Comparison of ENCODE assay signal across 8 cellular contexts in genomic region chr19:29211562-29212416, GRCh38. TPM values are rescaled to one million over a fixed set of nuclear protein-coding genes. Genes with fewer than 3 reads are reported as not detected.
A peak's percentile ranks its signal among the peaks of the same experiment; 100 is the strongest.
DNase-seq lines count a peak whose midpoint lies in the region; ATAC-seq and TF ChIP-seq lines count a peak whose summit lies in the region.

No MANE protein-coding gene starts in this region.

- peaks cover 47% of the 10 kb centered on the region for H3K4me1 Mint-ChIP-seq in CD14-positive monocyte
- peaks cover 47 to 59% of the 10 kb centered on the region in 2 donors for H3K4me1 Mint-ChIP-seq in immature natural killer cell
- H3K4me1 Mint-ChIP-seq in stimulated activated naive CD8-positive, alpha-beta T cell treated with anti-CD3 and anti-CD28 coated beads, Interleukin-15, amount 100 ng/mL, for 72 hours = peaks cover 39% of the 10 kb centered on the region

- peaks cover 19 to 21% of the 10 kb centered on the region in 2 donors for H3K36me3 Mint-ChIP-seq in CD14-positive monocyte
- H3K36me3 Mint-ChIP-seq in immature natural killer cell = peaks cover 8 to 14% (median 8%) of the 10 kb centered on the region in 3 donors

- H3K27ac Mint-ChIP-seq in CD14-positive monocyte (peak overlapping the region; percentile 94 to 99 (median 97)), immature natural killer cell (peak overlapping the region; percentile 93 to 98 (median 97))
- peak overlapping the region; percentile 97 to 99 for H3K27ac Mint-ChIP-seq in stimulated activated naive CD8-positive, alpha-beta T cell treated with anti-CD3 and anti-CD28 coated beads, Interleukin-15, amount 100 ng/mL, for 72 hours

- no peaks in the 10 kb centered on the region for H3K9me3 ChIP-seq in HUES64 (ENCODE audit: insufficient read depth, low read depth, low read length)
- no peaks in the 10 kb centered on the region for H3K9me3 ChIP-seq in ascending aorta

- intact Hi-C loops in CD14-positive monocyte (cut with micrococcal nuclease) = loop anchor here in 1 of 2 donors (5.0 kb wide), 1 partner anchor 396 kb away; the partner anchor contains the start of gene POP4
- intact Hi-C loops in ascending aorta (cut with DNase I) = loop anchor here (2.0 to 10.0 kb wide), 2 partner anchors 393 to 505 kb away; partner anchors contain the start of gene POP4

- peak overlapping the region; percentile 96 for H3K4me3 ChIP-seq in HUES64 (ENCODE audit: low read length)
- peak overlapping the region; percentile 70 to 92 for H3K4me3 ChIP-seq in ascending aorta

- H3K27me3 ChIP-seq in HUES64 (ENCODE audit: insufficient read depth, low read length) (no peaks in the 10 kb centered on the region), ascending aorta (no peaks in the 10 kb centered on the region)

- peaks cover 20% of the 10 kb centered on the region for H3K36me3 ChIP-seq in HUES64 (ENCODE audit: insufficient read depth, low read length)
- peaks cover 3% of the 10 kb centered on the region in 2 donors for H3K36me3 ChIP-seq in ascending aorta

- no peak overlapping the region for H3K27ac ChIP-seq in HUES64 (ENCODE audit: low read depth, low read length)
- peak overlapping the region; percentile 86 to 92 for H3K27ac ChIP-seq in ascending aorta

- peaks cover 2 to 8% (median 4%) of the 10 kb centered on the region in 7 donors for H3K9me3 Mint-ChIP-seq in CD14-positive monocyte
- peaks cover 0 to 3% (median 0%) of the 10 kb centered on the region in 6 donors for H3K9me3 Mint-ChIP-seq in immature natural killer cell
- H3K9me3 Mint-ChIP-seq in stimulated activated naive CD8-positive, alpha-beta T cell treated with anti-CD3 and anti-CD28 coated beads, Interleukin-15, amount 100 ng/mL, for 72 hours = peaks cover 5% of the 10 kb centered on the region in 2 donors

- TF ChIP-seq CTCF in CD14-positive monocyte (IDR thresholded peaks at IDR 0.05) = no peak
- no peak for TF ChIP-seq CTCF in ascending aorta (IDR thresholded peaks at IDR 0.05)

- peaks cover 11% of the 10 kb centered on the region for H3K4me1 ChIP-seq in HUES64 (ENCODE audit: insufficient read depth, low read length)
- peaks cover 0 to 5% of the 10 kb centered on the region in 2 donors for H3K4me1 ChIP-seq in ascending aorta

- H3K9ac ChIP-seq in HUES64 (ENCODE audit: low read depth, low read length) = peak overlapping the region; percentile 98

- WGBS in HUES64 = 28% methylated on average over 18 of the region's 18 CpGs

- no peak for ATAC-seq in stimulated activated naive CD8-positive, alpha-beta T cell treated with anti-CD3 and anti-CD28 coated beads, Interleukin-15, amount 100 ng/mL, for 72 hours
- ATAC-seq in HG02588 (IDR thresholded peaks at IDR 0.05; ENCODE audit: unreplicated experiment) (no peak), GM19035 (IDR thresholded peaks at IDR 0.05; ENCODE audit: unreplicated experiment) (no peak)

- H3K27me3 Mint-ChIP-seq in CD14-positive monocyte (ENCODE audit: low read depth in 3 of 3) (peaks cover 2 to 6% (median 3%) of the 10 kb centered on the region in 3 donors), immature natural killer cell (ENCODE audit: low read depth in 3 of 3) (peaks cover 0 to 14% (median 14%) of the 10 kb centered on the region in 3 donors)
- H3K27me3 Mint-ChIP-seq in stimulated activated naive CD8-positive, alpha-beta T cell treated with anti-CD3 and anti-CD28 coated beads, Interleukin-15, amount 100 ng/mL, for 72 hours = no peaks in the 10 kb centered on the region

- H3K4me3 Mint-ChIP-seq in CD14-positive monocyte = peak overlapping the region; percentile 86 to 91
- peak overlapping the region; percentile 91 to 97 (median 95) for H3K4me3 Mint-ChIP-seq in immature natural killer cell
- H3K4me3 Mint-ChIP-seq in stimulated activated naive CD8-positive, alpha-beta T cell treated with anti-CD3 and anti-CD28 coated beads, Interleukin-15, amount 100 ng/mL, for 72 hours = peak overlapping the region; percentile 86 to 87

- DNase-seq in CD14-positive monocyte (ENCODE audit: low spot score) = peak; percentile 54
- no peak for DNase-seq in ascending aorta (ENCODE audit: low spot score in 2 of 2)
- DNase-seq in immature natural killer cell = peak in 1 of 3 donors; percentile 30
- DNase-seq in stimulated activated naive CD8-positive, alpha-beta T cell treated with anti-CD3 and anti-CD28 coated beads, Interleukin-15, amount 100 ng/mL, for 72 hours = peak in 1 of 2 donors; percentile 25
- DNase-seq in activated effector memory CD4-positive, alpha-beta T cell treated with anti-CD3 and anti-CD28 coated beads, Interleukin-2, amount 50 U/mL, for 16 hours = no peak

RNA-seq across cellular contexts. Expression of gene UQCRFS1, which starts 1.2 kb away (rescaled TPM):
- polyA plus RNA-seq in CD14-positive monocyte = 100 to 1,000 TPM; 108 TPM
- polyA plus RNA-seq in HUES64 (2013, experiment 1 of 2) = 57.0 TPM
- 54.1 TPM for polyA plus RNA-seq in HUES64 (2013, experiment 2 of 2)
- 21.4 TPM for total RNA-seq in ascending aorta
- 10 to 100 TPM; 68.0 to 95.0 (median 83.7) TPM for polyA plus RNA-seq in immature natural killer cell
